18 cellular contexts compared by ENCODE assay signal in the genomic region with DNA sequence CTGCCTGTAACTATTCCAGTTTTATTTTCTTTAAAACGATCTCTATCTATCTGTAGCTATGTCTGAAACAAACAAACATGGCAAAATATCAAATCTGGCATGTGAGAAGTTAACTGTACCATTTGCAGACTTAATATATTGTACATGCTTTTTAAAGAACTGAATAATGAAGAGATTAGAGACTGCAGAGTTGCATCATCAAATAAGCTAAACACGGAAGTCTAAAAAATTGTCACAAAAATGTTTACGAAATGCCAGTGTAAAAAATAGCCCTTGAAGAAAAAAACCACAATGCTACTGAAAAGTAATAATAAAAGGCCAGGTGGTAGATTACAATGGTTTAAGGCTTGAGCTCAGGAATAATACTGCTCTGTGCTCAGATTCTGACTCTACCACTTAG. TPM values are rescaled to one million over a fixed set of nuclear protein-coding genes. Genes with fewer than 3 reads are reported as not detected.
"Had no signal": no experiment of that assay in that cellular context is flagged by ENCODE, and none has a peak within 500 bp of the region (broad histone marks: within the 10 kb centered on the region; RNA-seq: fewer than 3 reads in every experiment).

No MANE protein-coding gene starts in this region.

- H3K9me3 ChIP-seq: breast epithelium, sigmoid colon had no signal

- H3K27ac Mint-ChIP-seq: activated naive CD4-positive, alpha-beta T cell treated with anti-CD3 and anti-CD28 coated beads for 36 hours; activated naive CD8-positive, alpha-beta T cell treated with anti-CD3 and anti-CD28 coated beads, Interleukin-2, amount 50 U/mL, for 24 hours; activated T-helper 17 cell treated with anti-CD3 and anti-CD28 coated beads, Interleukin-2, amount 50 U/mL, for 72 hours; effector memory CD8-positive, alpha-beta T cell; immature natural killer cell; stimulated activated memory B cell treated with anti-CD40 and anti-IgM and Interleukin-4, amounts not matched to agents 10 μg/mL and 1 μg/mL and 100 μg/mL, for 72 hours; T-helper 2 cell treated with Interferon-gamma antibody and Interleukin-4, amounts not matched to agents 5 μg/mL and 100 μg/mL, for 36 hours had no signal

- DNase-seq: activated CD4-positive, alpha-beta T cell treated with anti-CD3 and anti-CD28 coated beads for 1 hour; activated CD4-positive, alpha-beta T cell treated with anti-CD3 and anti-CD28 coated beads, Interleukin-2, amount 50 U/mL, for 4 hours; activated naive CD4-positive, alpha-beta T cell treated with anti-CD3 and anti-CD28 coated beads for 36 hours; activated naive CD8-positive, alpha-beta T cell treated with anti-CD3 and anti-CD28 coated beads, Interleukin-2, amount 50 U/mL, for 24 hours; aorta; dermis blood vessel endothelial cell; effector memory CD8-positive, alpha-beta T cell; foreskin melanocyte; immature natural killer cell; sigmoid colon; stimulated activated CD4-positive, alpha-beta T cell treated with anti-CD3 and anti-CD28 coated beads, Interleukin-2, amount 100 ng/mL, for 48 hours had no signal

- H3K4me1 ChIP-seq: breast epithelium had no signal

- H3K4me3 Mint-ChIP-seq: activated naive CD4-positive, alpha-beta T cell treated with anti-CD3 and anti-CD28 coated beads for 36 hours; activated naive CD8-positive, alpha-beta T cell treated with anti-CD3 and anti-CD28 coated beads, Interleukin-2, amount 50 U/mL, for 24 hours; activated T-helper 17 cell treated with anti-CD3 and anti-CD28 coated beads, Interleukin-2, amount 50 U/mL, for 72 hours; effector memory CD8-positive, alpha-beta T cell; immature natural killer cell; neural crest cell; stimulated activated memory B cell treated with anti-CD40 and anti-IgM and Interleukin-4, amounts not matched to agents 10 μg/mL and 1 μg/mL and 100 μg/mL, for 72 hours; T-helper 2 cell treated with Interferon-gamma antibody and Interleukin-4, amounts not matched to agents 5 μg/mL and 100 μg/mL, for 36 hours had no signal

- H3K4me1 Mint-ChIP-seq: activated naive CD8-positive, alpha-beta T cell treated with anti-CD3 and anti-CD28 coated beads, Interleukin-2, amount 50 U/mL, for 24 hours; activated T-helper 17 cell treated with anti-CD3 and anti-CD28 coated beads, Interleukin-2, amount 50 U/mL, for 72 hours; immature natural killer cell; stimulated activated memory B cell treated with anti-CD40 and anti-IgM and Interleukin-4, amounts not matched to agents 10 μg/mL and 1 μg/mL and 100 μg/mL, for 72 hours had no signal

- ATAC-seq: activated naive CD8-positive, alpha-beta T cell treated with anti-CD3 and anti-CD28 coated beads, Interleukin-2, amount 50 U/mL, for 24 hours; activated T-helper 17 cell treated with anti-CD3 and anti-CD28 coated beads, Interleukin-2, amount 50 U/mL, for 72 hours; effector memory CD8-positive, alpha-beta T cell; stimulated activated memory B cell treated with anti-CD40 and anti-IgM and Interleukin-4, amounts not matched to agents 10 μg/mL and 1 μg/mL and 100 μg/mL, for 72 hours had no signal

- H3K27me3 Mint-ChIP-seq: stimulated activated memory B cell treated with anti-CD40 and anti-IgM and Interleukin-4, amounts not matched to agents 10 μg/mL and 1 μg/mL and 100 μg/mL, for 72 hours had no signal

- H3K27ac ChIP-seq: breast epithelium, sigmoid colon had no signal

- FAIRE-seq: urothelium cell line had no signal

- H3K36me3 ChIP-seq: breast epithelium, sigmoid colon had no signal

- H3K36me3 Mint-ChIP-seq: immature natural killer cell; stimulated activated memory B cell treated with anti-CD40 and anti-IgM and Interleukin-4, amounts not matched to agents 10 μg/mL and 1 μg/mL and 100 μg/mL, for 72 hours had no signal

- H3K27me3 ChIP-seq: breast epithelium, sigmoid colon had no signal

- H3K4me3 ChIP-seq: breast epithelium, sigmoid colon had no signal

- H3K9me3 Mint-ChIP-seq: activated naive CD4-positive, alpha-beta T cell treated with anti-CD3 and anti-CD28 coated beads for 36 hours; activated naive CD8-positive, alpha-beta T cell treated with anti-CD3 and anti-CD28 coated beads, Interleukin-2, amount 50 U/mL, for 24 hours; activated T-helper 17 cell treated with anti-CD3 and anti-CD28 coated beads, Interleukin-2, amount 50 U/mL, for 72 hours; effector memory CD8-positive, alpha-beta T cell; immature natural killer cell; stimulated activated memory B cell treated with anti-CD40 and anti-IgM and Interleukin-4, amounts not matched to agents 10 μg/mL and 1 μg/mL and 100 μg/mL, for 72 hours; T-helper 2 cell treated with Interferon-gamma antibody and Interleukin-4, amounts not matched to agents 5 μg/mL and 100 μg/mL, for 36 hours had no signal

RNA-seq across cellular contexts. Expression of gene HS3ST3A1, which starts 43.1 kb away (rescaled TPM):
- total RNA-seq: pulmonary artery endothelial cell had no signal
